ENCODE assay signal across 1 cellular context in genomic region chr1:228088586-228089498, GRCh38.
TF ChIP-seq lines count a peak whose summit lies in the region.

No MANE protein-coding gene starts in this region.

TF ChIP-seq in endothelial cell of umbilical vein, 7 proteins besides CTCF, POLR2A, EP300 and RAD21:
- TF ChIP-seq POLR2AphosphoS5 (IDR thresholded peaks at IDR 0.05; ENCODE audit: insufficient read depth, low read depth, low read length) (no peak), MAX (IDR thresholded peaks at IDR 0.05; ENCODE audit: insufficient read depth, insufficient read length) (no peak), GATA2 (IDR thresholded peaks at IDR 0.05; ENCODE audit: insufficient read depth, insufficient read length, low read depth, low read length) (no peak), MYC (IDR thresholded peaks at IDR 0.05; ENCODE audit: low read depth, low read length) (no peak), JUN (IDR thresholded peaks at IDR 0.05; ENCODE audit: borderline replicate concordance, insufficient read depth, insufficient read length, low read depth) (no peak), FOS (IDR thresholded peaks at IDR 0.05; ENCODE audit: borderline replicate concordance, insufficient read depth, low read length) (no peak), EZH2 (IDR thresholded peaks at IDR 0.05; ENCODE audit: borderline replicate concordance, low read depth, low read length, severe bottlenecking) (no peak)
